1 cellular context compared by ENCODE assay signal in the genomic region with DNA sequence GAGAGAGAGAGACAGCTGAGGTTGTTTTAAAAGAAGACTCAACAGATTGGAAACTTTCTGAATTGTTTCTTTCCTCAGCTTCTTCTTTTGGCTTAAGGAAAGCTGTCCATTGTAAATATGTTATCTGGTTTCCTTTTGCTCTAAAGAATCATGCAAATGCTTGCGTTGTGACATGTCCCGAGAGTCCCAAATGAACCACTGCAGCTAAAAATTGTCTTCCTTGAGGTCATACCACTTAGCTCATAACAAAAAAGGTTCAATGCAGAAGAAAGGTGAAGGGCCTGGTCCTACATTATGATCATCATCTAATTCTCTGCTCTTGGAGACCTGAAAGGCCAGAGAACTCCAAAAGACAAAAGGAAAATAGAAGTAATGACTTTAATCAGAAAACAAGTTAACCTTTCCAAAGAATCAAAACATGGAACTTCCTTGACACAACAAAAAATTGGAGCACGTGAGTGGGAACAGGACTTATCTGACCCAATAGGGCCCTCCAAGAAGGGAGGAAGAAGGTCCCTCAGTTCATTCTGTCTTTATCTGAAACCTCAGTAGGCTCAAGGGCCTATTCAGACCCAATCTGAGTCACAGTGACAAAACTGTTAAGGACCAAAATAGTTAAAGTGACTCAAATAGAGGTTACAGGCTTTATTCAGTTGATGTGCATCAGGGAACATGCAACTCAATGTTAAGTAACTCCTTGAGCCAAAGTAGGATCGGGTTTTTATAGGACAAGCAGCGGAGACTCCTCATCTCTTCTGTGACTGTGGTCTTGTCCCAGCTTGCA.
TF ChIP-seq lines count a peak whose summit lies in the region.

No MANE protein-coding gene starts in this region.

TF ChIP-seq in K562, 482 proteins besides CTCF, POLR2A, EP300 and RAD21:
- TF ChIP-seq ARNT (IDR thresholded peaks at IDR 0.05) (no peak), KDM1A (IDR thresholded peaks at IDR 0.05) (peak; percentile 21 to 26; a peak in 1 of 4 replicates), ETV5 (CRISPR knock-in tag; IDR thresholded peaks at IDR 0.05; ENCODE audit: low read depth) (no peak), RFX5 (IDR thresholded peaks at IDR 0.05; ENCODE audit: low read depth, low read length) (no peak)
- TF ChIP-seq, protein P1, sequence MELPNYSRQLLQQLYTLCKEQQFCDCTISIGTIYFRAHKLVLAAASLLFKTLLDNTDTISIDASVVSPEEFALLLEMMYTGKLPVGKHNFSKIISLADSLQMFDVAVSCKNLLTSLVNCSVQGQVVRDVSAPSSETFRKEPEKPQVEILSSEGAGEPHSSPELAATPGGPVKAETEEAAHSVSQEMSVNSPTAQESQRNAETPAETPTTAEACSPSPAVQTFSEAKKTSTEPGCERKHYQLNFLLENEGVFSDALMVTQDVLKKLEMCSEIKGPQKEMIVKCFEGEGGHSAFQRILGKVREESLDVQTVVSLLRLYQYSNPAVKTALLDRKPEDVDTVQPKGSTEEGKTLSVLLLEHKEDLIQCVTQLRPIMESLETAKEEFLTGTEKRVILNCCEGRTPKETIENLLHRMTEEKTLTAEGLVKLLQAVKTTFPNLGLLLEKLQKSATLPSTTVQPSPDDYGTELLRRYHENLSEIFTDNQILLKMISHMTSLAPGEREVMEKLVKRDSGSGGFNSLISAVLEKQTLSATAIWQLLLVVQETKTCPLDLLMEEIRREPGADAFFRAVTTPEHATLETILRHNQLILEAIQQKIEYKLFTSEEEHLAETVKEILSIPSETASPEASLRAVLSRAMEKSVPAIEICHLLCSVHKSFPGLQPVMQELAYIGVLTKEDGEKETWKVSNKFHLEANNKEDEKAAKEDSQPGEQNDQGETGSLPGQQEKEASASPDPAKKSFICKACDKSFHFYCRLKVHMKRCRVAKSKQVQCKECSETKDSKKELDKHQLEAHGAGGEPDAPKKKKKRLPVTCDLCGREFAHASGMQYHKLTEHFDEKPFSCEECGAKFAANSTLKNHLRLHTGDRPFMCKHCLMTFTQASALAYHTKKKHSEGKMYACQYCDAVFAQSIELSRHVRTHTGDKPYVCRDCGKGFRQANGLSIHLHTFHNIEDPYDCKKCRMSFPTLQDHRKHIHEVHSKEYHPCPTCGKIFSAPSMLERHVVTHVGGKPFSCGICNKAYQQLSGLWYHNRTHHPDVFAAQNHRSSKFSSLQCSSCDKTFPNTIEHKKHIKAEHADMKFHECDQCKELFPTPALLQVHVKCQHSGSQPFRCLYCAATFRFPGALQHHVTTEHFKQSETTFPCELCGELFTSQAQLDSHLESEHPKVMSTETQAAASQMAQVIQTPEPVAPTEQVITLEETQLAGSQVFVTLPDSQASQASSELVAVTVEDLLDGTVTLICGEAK (IDR thresholded peaks at IDR 0.05), result no peak
- TF ChIP-seq, protein P1 (CRISPR knock-in tag; IDR thresholded peaks at IDR 0.05), result no peak
